ENCODE assay signal across 8 cellular contexts in the genomic region with DNA sequence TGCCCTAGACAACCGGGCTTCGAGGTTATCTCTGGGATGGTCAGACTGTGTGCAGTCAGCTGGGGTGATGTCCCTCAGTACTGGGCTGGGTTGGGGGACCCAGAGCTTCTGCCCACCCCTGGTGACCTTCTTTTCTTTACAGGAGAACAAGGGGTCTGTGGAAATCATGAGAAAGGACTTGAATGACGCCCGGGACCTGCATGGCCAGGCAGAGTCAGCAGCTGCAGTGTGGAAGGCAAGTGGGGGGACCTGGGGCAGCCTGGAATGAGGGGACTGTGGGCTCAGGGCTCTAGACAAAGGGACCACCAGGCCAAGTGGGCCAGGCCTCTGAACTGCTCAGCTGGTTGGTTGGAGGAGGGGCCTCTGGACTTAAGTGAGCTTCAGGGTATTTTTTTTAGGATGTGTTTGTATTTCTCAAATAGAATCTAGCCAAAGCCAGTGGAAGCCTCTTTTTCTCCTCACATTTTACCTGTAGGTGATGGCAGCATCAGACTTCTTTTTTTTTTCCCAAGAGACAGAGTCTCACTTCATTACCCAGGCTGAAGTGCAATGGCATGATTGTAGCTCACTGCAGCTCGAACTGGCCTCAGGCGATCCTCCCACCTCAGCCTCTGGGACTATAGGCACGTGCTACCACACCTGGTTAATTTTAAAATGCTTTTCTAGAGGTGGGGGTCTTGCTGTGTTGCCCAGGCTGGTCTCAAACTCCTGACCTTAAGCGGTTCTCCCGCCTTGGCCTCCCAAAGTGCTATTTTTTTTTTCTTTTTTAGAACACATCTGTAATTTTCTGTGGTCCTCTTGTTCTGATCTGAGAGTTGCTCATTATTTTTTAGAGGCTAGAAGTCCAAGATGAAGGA. TPM values are rescaled to one million over a fixed set of nuclear protein-coding genes. Genes with fewer than 3 reads are reported as not detected.
DNase-seq lines count a peak whose midpoint lies in the region; ATAC-seq and TF ChIP-seq lines count a peak whose summit lies in the region.

No MANE protein-coding gene starts in this region.

- TF ChIP-seq CTCF in Loucy (conservative IDR thresholded peaks at IDR 0.05; ENCODE audit: low read length), result no peak
- no peak for TF ChIP-seq CTCF in neural cell (IDR thresholded peaks at IDR 0.05; ENCODE audit: poor library complexity, severe bottlenecking)
- no peak for TF ChIP-seq CTCF in prostate gland (IDR thresholded peaks at IDR 0.05)

- H3K27ac Mint-ChIP-seq in CD8-positive, alpha-beta memory T cell, result peak overlapping the region; percentile 65 to 96 (median 87)
- H3K27ac Mint-ChIP-seq in central memory CD8-positive, alpha-beta T cell (ENCODE audit: low read depth), result peak overlapping the region; percentile 95

- H3F3A ChIP-seq in Loucy (ENCODE audit: low read depth), result no peaks in the 10 kb centered on the region
- H3F3A ChIP-seq in neural cell (ENCODE audit: insufficient read depth, low read length, poor library complexity, severe bottlenecking), result no peaks in the 10 kb centered on the region

- H3K4me1 Mint-ChIP-seq in CD8-positive, alpha-beta memory T cell, result peaks cover 33 to 56% (median 37%) of the 10 kb centered on the region in 3 donors
- H3K4me1 Mint-ChIP-seq in central memory CD8-positive, alpha-beta T cell, result peaks cover 30% of the 10 kb centered on the region

- H3K4me3 Mint-ChIP-seq in CD8-positive, alpha-beta memory T cell, result peak overlapping the region; percentile 83 to 96 (median 88)
- H3K4me3 Mint-ChIP-seq in central memory CD8-positive, alpha-beta T cell, result peak overlapping the region; percentile 98

- TF ChIP-seq POLR2A in prostate gland (IDR thresholded peaks at IDR 0.05), result no peak

- POLR2A ChIA-PET in CD8-positive, alpha-beta memory T cell (lab: Charles Lee), result interaction anchor here (0.8 kb wide), 1 partner anchor 31 kb away, joined by 3 read pairs; a partner anchor contains a TSS

- H3K9ac ChIP-seq in Loucy (ENCODE audit: low read depth, low read length, poor library complexity, severe bottlenecking) (peak overlapping the region; percentile 77), neural cell (ENCODE audit: low read length) (peak overlapping the region; percentile 78)

- no peaks in the 10 kb centered on the region for H3K9me3 ChIP-seq in CD8-positive, alpha-beta memory T cell (ENCODE audit: low read length)
- H3K9me3 ChIP-seq in Loucy (ENCODE audit: insufficient read depth, low read depth, low read length) (no peaks in the 10 kb centered on the region), neural cell (ENCODE audit: low read length) (no peaks in the 10 kb centered on the region), prostate gland (no peaks in the 10 kb centered on the region)

- H3K9me2 ChIP-seq in Loucy (replicated peaks; ENCODE audit: low read depth, low read length) (no peaks in the 10 kb centered on the region), neural cell (ENCODE audit: insufficient read depth, low read length) (no peaks in the 10 kb centered on the region)

- H3K27me3 Mint-ChIP-seq in CD8-positive, alpha-beta memory T cell, result peaks cover 0 to 3% of the 10 kb centered on the region in 2 donors
- H3K27me3 Mint-ChIP-seq in central memory CD8-positive, alpha-beta T cell, result no peaks in the 10 kb centered on the region

- H2AFZ ChIP-seq in Loucy (ENCODE audit: low read length) (no peak overlapping the region), neural cell (ENCODE audit: low read depth, low read length) (no peak overlapping the region)

- ATAC-seq in central memory CD8-positive, alpha-beta T cell (replicated peaks; ENCODE audit: extremely low read depth, poor library complexity, severe bottlenecking), result no peak
- no peak for ATAC-seq in HG02623 (IDR thresholded peaks at IDR 0.05; ENCODE audit: unreplicated experiment)

- CTCF ChIA-PET in CD8-positive, alpha-beta memory T cell (lab: Charles Lee), result interaction anchor here (1.6 to 3.2 kb wide), 2 partner anchors 14 to 32 kb away, joined by 8 to 9 read pairs; a partner anchor contains a TSS

- H3K79me2 ChIP-seq in Loucy (ENCODE audit: insufficient read depth, low read length) (peaks cover 62% of the 10 kb centered on the region), neural cell (replicated peaks; ENCODE audit: insufficient read depth, low read length) (peaks cover 9% of the 10 kb centered on the region)

- H3K36me3 Mint-ChIP-seq in CD8-positive, alpha-beta memory T cell, result peaks cover 0 to 56% (median 8%) of the 10 kb centered on the region in 3 donors
- H3K36me3 Mint-ChIP-seq in central memory CD8-positive, alpha-beta T cell (ENCODE audit: insufficient read depth), result peaks cover 35% of the 10 kb centered on the region

- peaks cover 24% of the 10 kb centered on the region for H3K4me1 ChIP-seq in CD8-positive, alpha-beta memory T cell (ENCODE audit: insufficient read depth, low read length)
- H3K4me1 ChIP-seq in Loucy (ENCODE audit: insufficient read depth, low read length, poor library complexity, severe bottlenecking) (peaks cover 30% of the 10 kb centered on the region), prostate gland (replicated peaks) (peaks cover 7% of the 10 kb centered on the region)

- TF ChIP-seq EP300 in neural cell (conservative IDR thresholded peaks at IDR 0.05; ENCODE audit: poor library complexity, severe bottlenecking), result no peak

- H3K27me3 ChIP-seq in CD8-positive, alpha-beta memory T cell (ENCODE audit: insufficient read depth, low read length, poor library complexity, severe bottlenecking), result no peaks in the 10 kb centered on the region
- H3K27me3 ChIP-seq in Loucy (ENCODE audit: insufficient read depth, low read length, poor library complexity, severe bottlenecking) (no peaks in the 10 kb centered on the region), neural cell (ENCODE audit: insufficient read depth, low read depth, low read length) (no peaks in the 10 kb centered on the region), prostate gland (replicated peaks; ENCODE audit: insufficient read depth) (no peaks in the 10 kb centered on the region)

- H3K36me3 ChIP-seq in CD8-positive, alpha-beta memory T cell (ENCODE audit: insufficient read depth, low read length), result peaks cover 26% of the 10 kb centered on the region
- H3K36me3 ChIP-seq in Loucy (ENCODE audit: insufficient read depth, low read length) (peaks cover 14% of the 10 kb centered on the region; the same call in 1 of the 2 replicates), neural cell (ENCODE audit: insufficient read depth, low read length) (no peaks in the 10 kb centered on the region), prostate gland (peaks cover 8 to 9% of the 10 kb centered on the region in 2 donors)

- WGBS in prostate gland, result 82% methylated on average over 9 of the region's 9 CpGs

- H4K20me1 ChIP-seq in Loucy (ENCODE audit: insufficient read depth, low read length, poor library complexity, severe bottlenecking) (peaks cover 44% of the 10 kb centered on the region), neural cell (ENCODE audit: insufficient read depth) (no peaks in the 10 kb centered on the region)

- intact Hi-C loops in prostate gland (cut with DNase I), result loop anchor here (10.0 kb wide), 1 partner anchor 324 kb away; the partner anchor contains the start of gene IBA57

- peak overlapping the region; percentile 49 for H3K4me3 ChIP-seq in CD8-positive, alpha-beta memory T cell (ENCODE audit: low read length)
- peak overlapping the region; percentile 88 for H3K4me3 ChIP-seq in Loucy (ENCODE audit: low read length, poor library complexity, severe bottlenecking)
- H3K4me3 ChIP-seq in neural cell (ENCODE audit: low read length), result peak overlapping the region; percentile 88
- peak overlapping the region in 1 of 2 donors; percentile 95 for H3K4me3 ChIP-seq in prostate gland

- no peak for DNase-seq in CD8-positive, alpha-beta memory T cell
- no peak for DNase-seq in central memory CD8-positive, alpha-beta T cell (ENCODE audit: low spot score in 2 of 2)
- DNase-seq in NCI-H2081 treated with DMSO at 0.1 percent for 48 hours (lab: John Stamatoyannopoulos, UW) (no peak), NCI-H2227 (lab: John Stamatoyannopoulos, UW; ENCODE audit: unreplicated experiment) (no peak), prostate gland (ENCODE audit: low spot score) (no peak)

- peak overlapping the region; percentile 100 for H3K27ac ChIP-seq in CD8-positive, alpha-beta memory T cell (ENCODE audit: low read depth, low read length)
- H3K27ac ChIP-seq in neural cell (ENCODE audit: low read length), result no peak overlapping the region
- peak overlapping the region in 1 of 2 donors; percentile 98 for H3K27ac ChIP-seq in prostate gland

- H3K9me3 Mint-ChIP-seq in CD8-positive, alpha-beta memory T cell, result no peaks in the 10 kb centered on the region
- no peaks in the 10 kb centered on the region for H3K9me3 Mint-ChIP-seq in central memory CD8-positive, alpha-beta T cell

- H3K4me2 ChIP-seq in Loucy (ENCODE audit: low read depth, low read length, poor library complexity, severe bottlenecking), result peak overlapping the region; percentile 91
- H3K4me2 ChIP-seq in neural cell (ENCODE audit: low read length), result no peak overlapping the region

- TF ChIP-seq RAD21 in neural cell (conservative IDR thresholded peaks at IDR 0.05), result no peak

TF ChIP-seq in neural cell, 6 proteins besides CTCF, POLR2A, EP300 and RAD21 (continues in another document):
- TF ChIP-seq TAF1 (IDR thresholded peaks at IDR 0.05; ENCODE audit: low read depth) (no peak), MXI1 (conservative IDR thresholded peaks at IDR 0.05; ENCODE audit: poor library complexity, severe bottlenecking) (no peak), SMC3 (conservative IDR thresholded peaks at IDR 0.05; ENCODE audit: poor library complexity) (no peak)

RNA-seq across cellular contexts. Expression of gene RNF187, which starts 1.9 kb away (rescaled TPM):
- 100 to 1,000 TPM; 128 to 129 TPM for total RNA-seq in CD8-positive, alpha-beta memory T cell
- polyA plus RNA-seq in CD8-positive, alpha-beta memory T cell, result 56.7 TPM
- polyA plus RNA-seq in neural cell, result 73.6 and 83.2 TPM in 2 replicates
- 49.4 and 61.4 TPM in 2 replicates for polyA minus RNA-seq in neural cell
- 100 to 1,000 TPM in 1 of 2 donors, 10 to 100 TPM in 1; 83.7 to 130 TPM for total RNA-seq in prostate gland
